Comparison of ENCODE assay signal across 25 cellular contexts in the genomic region with DNA sequence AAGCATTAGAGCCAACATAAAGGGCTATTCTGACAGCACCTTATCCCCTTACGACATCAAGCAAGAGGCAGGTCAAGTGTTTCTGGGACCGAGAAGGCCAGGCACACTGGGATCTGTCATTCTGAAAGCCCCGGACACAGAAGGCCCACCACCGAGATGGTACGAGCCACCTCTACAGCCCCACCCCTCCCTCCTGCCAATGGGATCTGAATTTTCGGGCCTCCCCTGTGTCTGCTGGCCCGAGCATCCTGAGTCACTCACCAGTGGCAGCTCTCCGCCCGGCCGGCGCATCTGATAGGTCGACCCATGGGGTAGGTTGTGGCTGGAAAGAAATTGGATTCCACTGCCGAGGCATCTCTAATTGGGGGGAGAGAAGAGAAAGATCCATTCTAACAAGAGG. TPM values are rescaled to one million over a fixed set of nuclear protein-coding genes. Genes with fewer than 3 reads are reported as not detected.
DNase-seq lines count a peak whose midpoint lies in the region; ATAC-seq, FAIRE-seq and TF ChIP-seq lines count a peak whose summit lies in the region.
"Had no signal": no experiment of that assay in that cellular context is flagged by ENCODE, and none has a peak within 500 bp of the region (broad histone marks: within the 10 kb centered on the region; RNA-seq: fewer than 3 reads in every experiment).

No MANE protein-coding gene starts in this region.

- WGBS in mammary epithelial cell (ENCODE audit: low coverage, missing lambda C conversion rate) = 91% methylated on average over 12 of the region's 13 CpGs

- no peaks in the 10 kb centered on the region for H3K9me3 Mint-ChIP-seq in MCF 10A (ENCODE audit: unreplicated experiment)
- H3K9me3 Mint-ChIP-seq in IgD-negative memory B cell = no peaks in the 10 kb centered on the region
- H3K9me3 Mint-ChIP-seq in endothelial cell (ENCODE audit: unreplicated experiment) = no peaks in the 10 kb centered on the region
- no peaks in the 10 kb centered on the region for H3K9me3 Mint-ChIP-seq in stimulated activated naive B cell treated with anti-CD40 and anti-IgM and Interleukin-4, amounts not matched to agents 10 μg/mL and 1 μg/mL and 100 μg/mL, for 72 hours
- H3K9me3 Mint-ChIP-seq: activated naive CD4-positive, alpha-beta T cell treated with anti-CD3 and anti-CD28 coated beads, Interleukin-2, amount 10 ng/mL, durations not matched to agents 7 days and 5 days had no signal

- peaks cover 19% of the 10 kb centered on the region for H3K36me3 ChIP-seq in mammary epithelial cell (ENCODE audit: insufficient read depth, low read length)

- CTCF ChIA-PET in MCF 10A (lab: Yijun Ruan, JAX) = interaction anchor here (0.7 kb wide), 1 partner anchor 415 kb away, joined by 3 read pairs; no protein-coding TSS in a partner anchor
- CTCF ChIA-PET in mammary epithelial cell (lab: Charles Lee; ENCODE audit: low non-redundant PET) = no interaction called here

- peaks cover 7% of the 10 kb centered on the region for H3K4me1 ChIP-seq in mammary epithelial cell (ENCODE audit: insufficient read depth, low read length)

- no peak for DNase-seq in MCF 10A (ENCODE audit: unreplicated experiment)
- no peak for DNase-seq in mammary epithelial cell
- DNase-seq in endothelial cell (ENCODE audit: low spot score) = no peak
- no peak for DNase-seq in stimulated activated naive B cell treated with anti-CD40 and anti-IgM and Interleukin-4, amounts not matched to agents 10 μg/mL and 1 μg/mL and 100 μg/mL, for 72 hours
- no peak for DNase-seq in GM19240 (ENCODE audit: insufficient read length, low spot score)
- no peak for DNase-seq in GM12891 (ENCODE audit: insufficient read length, low spot score)
- DNase-seq: activated naive CD4-positive, alpha-beta T cell treated with anti-CD3 and anti-CD28 coated beads, Interleukin-2, amount 10 ng/mL, durations not matched to agents 7 days and 5 days; cerebellar nuclear complex; DMS79; effector memory CD4-positive, alpha-beta T cell; gastrocnemius medialis; GM23248; NCI-H1092 treated with DMSO at 0.1 percent for 48 hours; NCI-H2029 treated with DMSO at 0.1 percent for 48 hours; NK-92 treated with Interleukin-12 subunit alpha and Interleukin-12 subunit beta, amount 100 ng/mL, for 24 hours; Peyer's patch; sigmoid colon; tibial artery had no signal

- in situ Hi-C loops in mammary epithelial cell (cut with MboI; ENCODE audit: low sequenced_read_pairs in 2 of 2) = no loop called here

- peaks cover 42% of the 10 kb centered on the region for H3K79me2 ChIP-seq in mammary epithelial cell (ENCODE audit: insufficient read depth, low read length)

- H3K4me3 Mint-ChIP-seq in MCF 10A (ENCODE audit: unreplicated experiment) = peak overlapping the region; percentile 21
- peak overlapping the region in 3 of 4 donors; percentile 23 to 72 (median 48) for H3K4me3 Mint-ChIP-seq in IgD-negative memory B cell
- H3K4me3 Mint-ChIP-seq in endothelial cell (ENCODE audit: unreplicated experiment) = peak overlapping the region; percentile 52
- no peak overlapping the region for H3K4me3 Mint-ChIP-seq in stimulated activated naive B cell treated with anti-CD40 and anti-IgM and Interleukin-4, amounts not matched to agents 10 μg/mL and 1 μg/mL and 100 μg/mL, for 72 hours

- H3K9me3 ChIP-seq in mammary epithelial cell (replicated peaks; ENCODE audit: insufficient read depth, low read length) = no peaks in the 10 kb centered on the region
- H3K9me3 ChIP-seq: esophagus muscularis mucosa, gastrocnemius medialis, sigmoid colon, tibial artery had no signal

- no peak for FAIRE-seq in GM12891 (lab: Jason Lieb, UNC)
- FAIRE-seq: astrocyte, GM19239, HTR-8/SVneo had no signal

- H4K20me1 ChIP-seq in mammary epithelial cell (ENCODE audit: insufficient read depth, low read length) = no peaks in the 10 kb centered on the region

- H3K9ac ChIP-seq in mammary epithelial cell (ENCODE audit: insufficient read depth, low read length) = no peak overlapping the region
- H3K9ac ChIP-seq: GM23248 had no signal

- ATAC-seq in stimulated activated naive B cell treated with anti-CD40 and anti-IgM and Interleukin-4, amounts not matched to agents 10 μg/mL and 1 μg/mL and 100 μg/mL, for 72 hours (replicated peaks) = no peak
- ATAC-seq in HG03159 (IDR thresholded peaks at IDR 0.05; ENCODE audit: unreplicated experiment) = no peak
- ATAC-seq: gastrocnemius medialis had no signal

- H3K27me3 Mint-ChIP-seq in MCF 10A (ENCODE audit: insufficient read depth, unreplicated experiment) (no peaks in the 10 kb centered on the region), IgD-negative memory B cell (no peaks in the 10 kb centered on the region), endothelial cell (ENCODE audit: unreplicated experiment) (peaks cover 12% of the 10 kb centered on the region)
- H3K27me3 Mint-ChIP-seq in stimulated activated naive B cell treated with anti-CD40 and anti-IgM and Interleukin-4, amounts not matched to agents 10 μg/mL and 1 μg/mL and 100 μg/mL, for 72 hours = no peaks in the 10 kb centered on the region
- H3K27me3 Mint-ChIP-seq: activated naive CD4-positive, alpha-beta T cell treated with anti-CD3 and anti-CD28 coated beads, Interleukin-2, amount 10 ng/mL, durations not matched to agents 7 days and 5 days had no signal

- no peak overlapping the region for H3K4me3 ChIP-seq in mammary epithelial cell (replicated peaks in 1 of 3; ENCODE audit: insufficient read depth in 1 of 3, low read depth in 2 of 3, low read length in 3 of 3)
- H3K4me3 ChIP-seq: esophagus muscularis mucosa, gastrocnemius medialis, GM23248, Peyer's patch, sigmoid colon, tibial artery had no signal

- no peaks in the 10 kb centered on the region for H3K27me3 ChIP-seq in mammary epithelial cell (ENCODE audit: insufficient read depth, low read length)
- H3K27me3 ChIP-seq: esophagus muscularis mucosa, gastrocnemius medialis, Peyer's patch, sigmoid colon, tibial artery had no signal

- peaks cover 63% of the 10 kb centered on the region for H3K36me3 Mint-ChIP-seq in MCF 10A (ENCODE audit: insufficient read depth, unreplicated experiment)
- peaks cover 4% of the 10 kb centered on the region for H3K36me3 Mint-ChIP-seq in IgD-negative memory B cell
- peaks cover 14% of the 10 kb centered on the region for H3K36me3 Mint-ChIP-seq in endothelial cell (ENCODE audit: low read depth, unreplicated experiment)
- peaks cover 25 to 27% of the 10 kb centered on the region in 2 donors for H3K36me3 Mint-ChIP-seq in stimulated activated naive B cell treated with anti-CD40 and anti-IgM and Interleukin-4, amounts not matched to agents 10 μg/mL and 1 μg/mL and 100 μg/mL, for 72 hours

- TF ChIP-seq CTCF in MCF 10A (IDR thresholded peaks at IDR 0.05; ENCODE audit: unreplicated experiment) = no peak
- no peak for TF ChIP-seq CTCF in mammary epithelial cell (conservative IDR thresholded peaks at IDR 0.05 in 1 of 2, IDR thresholded peaks at IDR 0.05 in 1 of 2; ENCODE audit: extremely low read depth in 1 of 2, insufficient read depth in 1 of 2, low read depth in 1 of 2, low read length in 2 of 2)
- TF ChIP-seq CTCF in endothelial cell (IDR thresholded peaks at IDR 0.05; ENCODE audit: unreplicated experiment) = no peak

- POLR2A ChIA-PET in MCF 10A (lab: Yijun Ruan, JAX) = interaction anchor here (4.1 kb wide), 1 partner anchor 12 kb away, joined by 56 read pairs; no protein-coding TSS in a partner anchor

- H2AFZ ChIP-seq in mammary epithelial cell (ENCODE audit: low read depth, low read length) = no peak overlapping the region
- H2AFZ ChIP-seq: GM23248 had no signal

- no peak overlapping the region for H3K27ac ChIP-seq in mammary epithelial cell (ENCODE audit: insufficient read depth, low read depth, low read length)
- H3K27ac ChIP-seq: esophagus muscularis mucosa, GM23248, Peyer's patch, sigmoid colon, tibial artery had no signal

- intact Hi-C loops in MCF 10A (cut with micrococcal nuclease) = loop anchor here (5.0 kb wide), 2 partner anchors 46 to 216 kb away; no protein-coding TSS in a partner anchor
- intact Hi-C loops in mammary epithelial cell (cut with micrococcal nuclease) = loop anchor here (5.0 kb wide), 1 partner anchor 46 kb away; no protein-coding TSS in a partner anchor

- TF ChIP-seq POLR2A in GM12891 (IDR thresholded peaks at IDR 0.05; ENCODE audit: low read depth, low read length) = no peak

- H3K4me2 ChIP-seq in mammary epithelial cell (ENCODE audit: insufficient read depth, low read depth, low read length) = no peak overlapping the region

- dilution Hi-C loops in mammary epithelial cell (cut with HindIII; ENCODE audit: low sequenced_read_pairs) = no loop called here

- no peak overlapping the region for H3K27ac Mint-ChIP-seq in MCF 10A (ENCODE audit: low read depth, unreplicated experiment)
- H3K27ac Mint-ChIP-seq in IgD-negative memory B cell = peak overlapping the region in 1 of 3 donors; percentile 53
- H3K27ac Mint-ChIP-seq in endothelial cell (ENCODE audit: unreplicated experiment) = peak overlapping the region; percentile 48
- H3K27ac Mint-ChIP-seq in stimulated activated naive B cell treated with anti-CD40 and anti-IgM and Interleukin-4, amounts not matched to agents 10 μg/mL and 1 μg/mL and 100 μg/mL, for 72 hours = peak overlapping the region; percentile 66
- H3K27ac Mint-ChIP-seq: activated naive CD4-positive, alpha-beta T cell treated with anti-CD3 and anti-CD28 coated beads, Interleukin-2, amount 10 ng/mL, durations not matched to agents 7 days and 5 days had no signal

- H3K4me1 Mint-ChIP-seq in MCF 10A (ENCODE audit: insufficient read depth, unreplicated experiment) (peaks cover 11% of the 10 kb centered on the region), IgD-negative memory B cell (peaks cover 8 to 18% (median 15%) of the 10 kb centered on the region in 3 donors), endothelial cell (ENCODE audit: unreplicated experiment) (no peaks in the 10 kb centered on the region)
- peaks cover 18 to 44% of the 10 kb centered on the region in 2 donors for H3K4me1 Mint-ChIP-seq in stimulated activated naive B cell treated with anti-CD40 and anti-IgM and Interleukin-4, amounts not matched to agents 10 μg/mL and 1 μg/mL and 100 μg/mL, for 72 hours

- BruUV-seq in MCF 10A (replicated peaks; lab: Mats Ljungman, UMichigan) (no TSS peak), mammary epithelial cell (replicated peaks; lab: Mats Ljungman, UMichigan) (no TSS peak)

RNA-seq across cellular contexts. Expression of a gene that starts 2.6 kb away (rescaled TPM):
- total RNA-seq in MCF 10A (2022) (91.3 and 142 TPM in 2 replicates), mammary epithelial cell (10 to 100 TPM; 52.7 to 94.3 TPM), endothelial cell (ENCODE audit: unreplicated experiment) (46.5 TPM)
- polyA plus RNA-seq in mammary epithelial cell (38.1 TPM), IgD-negative memory B cell (16.1 TPM)
- 51.2 TPM for polyA minus RNA-seq in mammary epithelial cell
- 40.8 TPM for polyA plus RNA-seq in GM12891 (2012; ENCODE audit: low read depth, missing spikeins)

RNA-seq across cellular contexts. Expression of a gene that starts 14.9 kb away (rescaled TPM):
- total RNA-seq in MCF 10A (2022) (4.0 and 5.2 TPM in 2 replicates), mammary epithelial cell (10 to 100 TPM in 1 of 2 donors, 1 to 10 TPM in 1; 3.3 to 13.3 TPM), endothelial cell (ENCODE audit: unreplicated experiment) (18.3 TPM)
- polyA plus RNA-seq in mammary epithelial cell (2.1 TPM), IgD-negative memory B cell (not detected)
- polyA minus RNA-seq in mammary epithelial cell = 0.36 TPM
- 0.56 TPM for polyA plus RNA-seq in GM12891 (2012; ENCODE audit: low read depth, missing spikeins)
- total RNA-seq: gastrocnemius medialis had no signal

RNA-seq across cellular contexts. Expression of a gene that starts 20.7 kb away (rescaled TPM):
- 24.1 and 27.1 TPM in 2 replicates for total RNA-seq in MCF 10A (2022)
- 10 to 100 TPM; 11.2 to 27.2 TPM for total RNA-seq in mammary epithelial cell
- polyA plus RNA-seq in mammary epithelial cell = 11.5 TPM
- 1.6 TPM for polyA minus RNA-seq in mammary epithelial cell
- polyA plus RNA-seq in IgD-negative memory B cell = 19.0 TPM
- total RNA-seq in endothelial cell (ENCODE audit: unreplicated experiment) = 13.5 TPM
- polyA plus RNA-seq in GM12891 (2012; ENCODE audit: low read depth, missing spikeins) = 11.2 TPM

RNA-seq across cellular contexts. Expression of a gene that starts 26.2 kb away (rescaled TPM):
- total RNA-seq in MCF 10A (2022) (3.3 and 4.5 TPM in 2 replicates), mammary epithelial cell (1 to 10 TPM; 1.2 to 1.4 TPM), endothelial cell (ENCODE audit: unreplicated experiment) (not detected)
- polyA plus RNA-seq in mammary epithelial cell (0.23 TPM), IgD-negative memory B cell (not detected)
- not detected for polyA minus RNA-seq in mammary epithelial cell
- 0.36 TPM for polyA plus RNA-seq in GM12891 (2012; ENCODE audit: low read depth, missing spikeins)
- total RNA-seq: Peyer's patch, SK-MEL-5 had no signal
- polyA plus RNA-seq: sigmoid colon had no signal

RNA-seq across cellular contexts. Expression of a gene that starts 37.2 kb away (rescaled TPM):
- total RNA-seq in MCF 10A (2022) (30.5 and 36.3 TPM in 2 replicates), mammary epithelial cell (10 to 100 TPM; 11.3 to 33.3 TPM), endothelial cell (ENCODE audit: unreplicated experiment) (31.1 TPM)
- polyA plus RNA-seq in mammary epithelial cell (10.7 TPM), IgD-negative memory B cell (2.4 TPM)
- polyA minus RNA-seq in mammary epithelial cell = 4.9 TPM
- polyA plus RNA-seq in GM12891 (2012; ENCODE audit: low read depth, missing spikeins) = 18.3 TPM

Comparison
In these comparisons a context has a peak if more than half of its experiments do, and no peak if none do; other contexts are left out.
1. H3K4me3 Mint-ChIP-seq: peak in MCF 10A (single experiment), IgD-negative memory B cell (3 of 4) and endothelial cell (single experiment); none in stimulated activated naive B cell treated with anti-CD40 and anti-IgM and Interleukin-4, amounts not matched to agents 10 μg/mL and 1 μg/mL and 100 μg/mL, for 72 hours (0 of 2).